ENCODE assay signal across 21 cellular contexts in the genomic region with DNA sequence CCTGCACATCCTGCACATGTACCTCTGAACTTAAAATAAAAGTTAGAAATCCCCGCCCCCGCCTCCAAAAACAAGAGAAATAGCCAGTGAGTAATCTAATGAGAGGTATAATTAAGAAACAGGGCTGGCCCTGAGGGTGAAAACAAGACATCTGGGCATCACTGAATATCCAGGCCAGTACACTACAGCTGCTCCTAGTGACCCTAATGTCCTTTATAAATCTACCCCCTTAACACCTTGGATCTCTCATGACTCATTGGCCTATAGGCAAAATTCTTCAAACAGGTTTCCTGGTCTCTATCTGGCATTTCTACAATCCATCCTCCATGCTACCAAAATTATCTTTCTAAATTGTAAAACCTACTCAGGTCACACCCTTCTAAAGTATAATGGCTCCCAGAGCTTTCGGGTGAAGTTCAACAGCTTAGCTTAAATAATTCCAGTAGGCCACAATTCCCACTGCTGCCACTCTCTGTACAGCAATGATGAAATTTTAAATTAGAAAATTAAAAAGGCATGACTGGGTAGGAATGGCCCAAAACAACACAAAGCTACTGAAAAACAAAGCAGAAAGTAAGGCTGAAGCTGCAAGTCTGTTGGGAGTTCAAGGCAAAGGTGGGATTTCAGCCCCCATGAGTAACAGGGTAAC.
DNase-seq lines count a peak whose midpoint lies in the region; TF ChIP-seq lines count a peak whose summit lies in the region.
"Had no signal": no experiment of that assay in that cellular context is flagged by ENCODE, and none has a peak within 500 bp of the region (broad histone marks: within the 10 kb centered on the region; RNA-seq: fewer than 3 reads in every experiment).

No MANE protein-coding gene starts in this region.

- no peak overlapping the region for H4K91ac ChIP-seq in mesenchymal stem cell (ENCODE audit: low read length)

- POLR2A ChIA-PET in RWPE1 (lab: Yijun Ruan, JAX; ENCODE audit: low non-redundant PET): no interaction called here

- no peaks in the 10 kb centered on the region for H3K4me1 ChIP-seq in mesenchymal stem cell (ENCODE audit: control insufficient read depth, insufficient read depth, low read depth, low read length)
- H3K4me1 ChIP-seq in HAP-1: no peaks in the 10 kb centered on the region
- H3K4me1 ChIP-seq: A549 had no signal

- H2BK5ac ChIP-seq in mesenchymal stem cell (ENCODE audit: low read depth, low read length, poor library complexity, severe bottlenecking): no peak overlapping the region

- H3K4me2 ChIP-seq in mesenchymal stem cell (ENCODE audit: low read length, poor library complexity, severe bottlenecking): no peak overlapping the region
- H3K4me2 ChIP-seq: A549 had no signal

- H3K23ac ChIP-seq in mesenchymal stem cell (ENCODE audit: low read length in 2 of 2): no peak overlapping the region

- no peaks in the 10 kb centered on the region for H3K36me3 ChIP-seq in mesenchymal stem cell (ENCODE audit: control insufficient read depth in 1 of 2, insufficient read depth in 2 of 2, low read depth in 1 of 2, low read length in 2 of 2)
- H3K36me3 ChIP-seq in HAP-1 (replicated peaks): no peaks in the 10 kb centered on the region

- H2AK5ac ChIP-seq in mesenchymal stem cell (ENCODE audit: low read length, severe bottlenecking): no peak overlapping the region

- H3K4ac ChIP-seq in mesenchymal stem cell (ENCODE audit: low read depth in 1 of 2, low read length in 2 of 2): no peak overlapping the region

- no peak overlapping the region for H3K18ac ChIP-seq in mesenchymal stem cell (ENCODE audit: low read depth in 1 of 2, low read length in 2 of 2)

- no peak for TF ChIP-seq CTCF in RWPE1 (conservative IDR thresholded peaks at IDR 0.05; ENCODE audit: low read depth)

- no peak overlapping the region for H2BK15ac ChIP-seq in mesenchymal stem cell (ENCODE audit: low read depth, poor library complexity, severe bottlenecking)

- in situ Hi-C loops in HAP-1 (cut with MboI; ENCODE audit: low sequenced_read_pairs): no loop called here

- WGBS in mesenchymal stem cell: no CpG with 5 or more reads among the region's 3 CpGs

- H2BK120ac ChIP-seq in mesenchymal stem cell (ENCODE audit: low read depth, low read length): no peak overlapping the region

- no peak overlapping the region for H3K14ac ChIP-seq in mesenchymal stem cell (ENCODE audit: low read length in 2 of 2)

- H3K9ac ChIP-seq in mesenchymal stem cell (ENCODE audit: low read length): peak overlapping the region; percentile 19
- H3K9ac ChIP-seq: GM23248 had no signal

- no peaks in the 10 kb centered on the region for H3K27me3 ChIP-seq in mesenchymal stem cell (ENCODE audit: control insufficient read depth in 1 of 2, insufficient read depth in 1 of 2, low read length in 2 of 2)
- no peaks in the 10 kb centered on the region for H3K27me3 ChIP-seq in HAP-1 (ENCODE audit: low read depth)

- no peak overlapping the region for H2AFZ ChIP-seq in mesenchymal stem cell (ENCODE audit: low read depth, low read length)
- H2AFZ ChIP-seq: GM23248 had no signal

- H3K9me3 ChIP-seq in mesenchymal stem cell (ENCODE audit: control insufficient read depth, low read length) (peaks cover 34% of the 10 kb centered on the region), HAP-1 (peaks cover 4% of the 10 kb centered on the region; the same call in 1 of the 2 replicates)
- H3K9me3 ChIP-seq: A549 had no signal

- H3K79me1 ChIP-seq in mesenchymal stem cell (replicated peaks; ENCODE audit: low read length, poor library complexity, severe bottlenecking): peaks cover 3% of the 10 kb centered on the region

- no peak overlapping the region for H4K8ac ChIP-seq in mesenchymal stem cell (ENCODE audit: low read length)

- H2BK12ac ChIP-seq in mesenchymal stem cell (ENCODE audit: low read length in 2 of 2): no peak overlapping the region

- no peak overlapping the region for H3K27ac ChIP-seq in RWPE1
- no peak overlapping the region for H3K27ac ChIP-seq in mesenchymal stem cell (ENCODE audit: low read length, poor library complexity, severe bottlenecking)
- H3K27ac ChIP-seq: 22Rv1, A549, GM23248 had no signal

- CTCF ChIA-PET in RWPE1 (lab: Yijun Ruan, JAX): no interaction called here

- peak; percentile 50 for DNase-seq in M059J (ENCODE audit: low read depth)
- peak; percentile 4 for DNase-seq in RWPE1 (ENCODE audit: low spot score)
- DNase-seq in fibroblast of gingiva (ENCODE audit: low read depth): peak; percentile 51
- DNase-seq in mesenchymal stem cell: no peak
- no peak for DNase-seq in ecto neural progenitor cell (ENCODE audit: low spot score)
- no peak for DNase-seq in HAP-1 (ENCODE audit: low spot score in 2 of 2)
- DNase-seq in AG08395 (ENCODE audit: low spot score): no peak
- no peak for DNase-seq in epidermal melanocyte (ENCODE audit: insufficient read length, low spot score)
- DNase-seq: ACHN; C1 segment of cervical spinal cord; Calu3; CD4-positive, alpha-beta memory T cell; COR-L47; DMS53; DMS79 treated with DMSO at 0.1 percent for 48 hours; GF-D8; GM23248; H9; HFFc6 had no signal

- H3K4me3 ChIP-seq in mesenchymal stem cell (ENCODE audit: insufficient read depth in 1 of 2, low read depth in 1 of 2, low read length in 2 of 2) (no peak overlapping the region), HAP-1 (no peak overlapping the region)
- H3K4me3 ChIP-seq: A549, GM23248 had no signal

Comparison
In these comparisons a context has a peak if more than half of its experiments do, and no peak if none do; other contexts are left out.
1. DNase-seq: peak in M059J (single experiment), RWPE1 (single experiment) and fibroblast of gingiva (single experiment); none in mesenchymal stem cell (single experiment), ecto neural progenitor cell (single experiment), HAP-1 (0 of 2), AG08395 (single experiment) and epidermal melanocyte (single experiment).